In the genomic region with DNA sequence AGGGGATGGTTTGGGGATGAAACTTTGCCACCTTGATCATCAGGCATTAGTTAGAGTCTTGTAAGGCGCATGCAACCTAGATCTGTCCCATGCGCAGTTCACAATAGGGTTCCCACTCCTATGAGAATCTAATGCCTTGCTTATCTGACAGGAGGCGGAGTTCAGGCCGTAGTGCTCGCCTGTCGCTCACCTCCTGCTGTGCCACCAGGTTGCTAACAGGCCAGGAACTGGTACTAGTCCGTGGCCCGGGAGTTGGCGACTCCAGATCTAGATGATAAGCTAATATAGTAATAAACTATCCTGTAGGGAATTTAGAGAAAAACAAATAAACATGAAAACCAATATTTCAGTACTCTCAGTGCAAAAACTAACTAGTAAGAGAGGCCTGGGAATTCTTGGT, we compare ENCODE assay signal across 1 cellular context.
TF ChIP-seq lines count a peak whose summit lies in the region.

No MANE protein-coding gene starts in this region.

TF ChIP-seq in WTC11, 78 proteins besides CTCF, POLR2A, EP300 and RAD21 (continued from another document):
- TF ChIP-seq USF2 (CRISPR knock-in tag; IDR thresholded peaks at IDR 0.05) (no peak), TCF7 (CRISPR knock-in tag; IDR thresholded peaks at IDR 0.05; ENCODE audit: low read depth) (no peak)
TF ChIP-seq in WTC11: peak in this region for 0.
